25 cellular contexts compared by ENCODE assay signal in the genomic region with DNA sequence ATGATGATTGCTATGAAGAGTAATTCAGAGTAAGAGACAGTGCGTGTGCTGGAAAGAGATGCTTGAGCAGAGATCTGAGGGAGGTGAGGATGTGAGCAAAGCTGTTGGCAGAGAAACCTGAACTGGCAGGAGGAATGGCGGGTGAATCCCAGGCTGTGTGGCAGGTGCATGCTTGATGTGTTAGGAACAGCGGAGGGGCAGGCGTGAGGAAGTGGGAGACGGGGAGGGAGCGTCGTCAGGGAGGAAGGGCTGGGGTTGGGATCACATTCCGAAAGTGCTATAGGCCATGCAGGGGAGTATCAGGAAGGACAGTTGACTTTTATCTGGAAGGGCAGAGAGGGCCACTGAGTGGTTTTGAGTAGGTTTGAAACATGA. TPM values are rescaled to one million over a fixed set of nuclear protein-coding genes. Genes with fewer than 3 reads are reported as not detected.
"Had no signal": no experiment of that assay in that cellular context is flagged by ENCODE, and none has a peak within 500 bp of the region (broad histone marks: within the 10 kb centered on the region; RNA-seq: fewer than 3 reads in every experiment).

No MANE protein-coding gene starts in this region.

- H3K36me3 Mint-ChIP-seq: mesothelial cell of epicardium had no signal

- H3K27me3 ChIP-seq: colonic mucosa, gastrocnemius medialis had no signal

- DNase-seq: colonic mucosa; cortex of kidney; effector memory CD4-positive, alpha-beta T cell; esophagus squamous epithelium; foreskin fibroblast; foreskin melanocyte; gastrocnemius medialis; glutamatergic neuron; heart right ventricle; hippocampal formation; left cardiac atrium; left ventricle myocardium superior; lower lobe of right lung; mesenchymal stem cell; mucosa of descending colon had no signal

- H3K27ac ChIP-seq: colonic mucosa, esophagus squamous epithelium, gastrocnemius medialis, heart right ventricle, lower lobe of right lung had no signal

- H3K4me3 Mint-ChIP-seq: dendritic cell treated with granulocyte-macrophage colony-stimulating factor and Interleukin-4, amounts not matched to agents 40 ng/mL and 50 ng/mL, for 4 days; mesothelial cell of epicardium had no signal

- H3K27ac Mint-ChIP-seq: dendritic cell treated with granulocyte-macrophage colony-stimulating factor and Interleukin-4, amounts not matched to agents 40 ng/mL and 50 ng/mL, for 4 days; mesothelial cell of epicardium had no signal

- H3K36me3 ChIP-seq: colonic mucosa, esophagus squamous epithelium, gastrocnemius medialis, heart right ventricle, lower lobe of right lung had no signal

- H3K4me1 Mint-ChIP-seq: mesothelial cell of epicardium had no signal

- ATAC-seq: gastrocnemius medialis, left cardiac atrium, left lobe of liver, left ventricle myocardium superior, mucosa of descending colon had no signal

- H3K4me1 ChIP-seq: colonic mucosa, gastrocnemius medialis, lower lobe of right lung had no signal

- H3K9me3 Mint-ChIP-seq: dendritic cell treated with granulocyte-macrophage colony-stimulating factor and Interleukin-4, amounts not matched to agents 40 ng/mL and 50 ng/mL, for 4 days; mesothelial cell of epicardium had no signal

- H3K9me3 ChIP-seq: colonic mucosa, esophagus squamous epithelium, gastrocnemius medialis, heart right ventricle, lower lobe of right lung, mucosa of descending colon had no signal

- H3K4me3 ChIP-seq: colonic mucosa, esophagus squamous epithelium, gastrocnemius medialis, heart right ventricle, lower lobe of right lung, mucosa of descending colon had no signal

RNA-seq across cellular contexts. Expression of a gene that starts 8.6 kb away (rescaled TPM):
- total RNA-seq: colonic mucosa, dermis microvascular lymphatic vessel endothelial cell, endothelial cell of umbilical vein, gastrocnemius medialis, glomerular endothelial cell, left ventricle myocardium superior, lower leg skin, lower lobe of right lung, lung microvascular endothelial cell, mesenteric fat pad, mucosa of descending colon, myocyte had no signal
- polyA plus RNA-seq: endothelial cell of umbilical vein, heart right ventricle had no signal
